17 cellular contexts compared by ENCODE assay signal in the genomic region with DNA sequence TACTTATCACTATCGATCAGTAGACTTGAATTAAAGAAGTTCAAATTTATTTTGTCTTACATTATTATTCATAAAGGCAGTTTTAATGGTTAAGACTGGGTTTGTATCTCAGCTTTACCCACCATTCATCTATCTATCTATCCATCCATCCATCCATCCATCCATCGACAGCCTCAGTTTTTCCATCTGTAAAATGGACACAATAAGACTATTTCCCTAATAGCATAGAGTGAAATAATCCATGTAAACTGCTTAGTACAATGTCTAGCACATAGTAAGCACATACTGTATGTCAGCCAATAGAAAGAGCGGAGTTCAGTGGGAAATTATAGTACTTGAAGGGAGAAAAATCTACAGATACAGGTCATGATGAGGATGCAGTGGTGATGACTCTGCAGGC. TPM values are rescaled to one million over a fixed set of nuclear protein-coding genes. Genes with fewer than 3 reads are reported as not detected.
DNase-seq lines count a peak whose midpoint lies in the region; ATAC-seq and TF ChIP-seq lines count a peak whose summit lies in the region.
"Had no signal": no experiment of that assay in that cellular context is flagged by ENCODE, and none has a peak within 500 bp of the region (broad histone marks: within the 10 kb centered on the region; RNA-seq: fewer than 3 reads in every experiment).

No MANE protein-coding gene starts in this region.

- intact Hi-C loops in activated naive CD4-positive, alpha-beta T cell treated with anti-CD3 and anti-CD28 coated beads for 36 hours (cut with micrococcal nuclease): loop anchor here (1.0 to 5.0 kb wide), 2 partner anchors 34 to 143 kb away; partner anchors contain the start of gene CLYBL
- intact Hi-C loops in body of pancreas (cut with DNase I): no loop called here

- H3K27ac ChIP-seq in KOPT-K1 (ENCODE audit: low read depth, low read length, poor library complexity, severe bottlenecking): peak overlapping the region; percentile 33
- peak overlapping the region; percentile 5 for H3K27ac ChIP-seq in skeletal muscle tissue (ENCODE audit: low read depth, low read length)
- peak overlapping the region in 1 of 4 donors; percentile 5 for H3K27ac ChIP-seq in body of pancreas
- H3K27ac ChIP-seq: gastrocnemius medialis had no signal

- no peak overlapping the region for H3K9ac ChIP-seq in skeletal muscle tissue (ENCODE audit: low read depth in 1 of 3, low read length in 3 of 3)
- H3K9ac ChIP-seq: SK-N-SH had no signal

- peak overlapping the region; percentile 80 for H3K27ac Mint-ChIP-seq in activated naive CD4-positive, alpha-beta T cell treated with anti-CD3 and anti-CD28 coated beads for 36 hours

- H3K4me1 ChIP-seq in skeletal muscle tissue (ENCODE audit: control insufficient read depth in 3 of 3, insufficient read depth in 3 of 3, low read length in 3 of 3) (no peaks in the 10 kb centered on the region), body of pancreas (peaks cover 14% of the 10 kb centered on the region)
- H3K4me1 ChIP-seq: gastrocnemius medialis had no signal

- no peaks in the 10 kb centered on the region for H3K36me3 Mint-ChIP-seq in activated naive CD4-positive, alpha-beta T cell treated with anti-CD3 and anti-CD28 coated beads for 36 hours (ENCODE audit: low read depth)

- H3K4me1 Mint-ChIP-seq in activated naive CD4-positive, alpha-beta T cell treated with anti-CD3 and anti-CD28 coated beads for 36 hours (ENCODE audit: low read depth): peaks cover 30% of the 10 kb centered on the region
- H3K4me1 Mint-ChIP-seq: nephron had no signal

- ATAC-seq in body of pancreas (no peak), GM21381 (IDR thresholded peaks at IDR 0.05; ENCODE audit: unreplicated experiment) (no peak)
- ATAC-seq: gastrocnemius medialis, left ventricle myocardium superior had no signal

- no peak for TF ChIP-seq CTCF in choroid plexus epithelial cell (conservative IDR thresholded peaks at IDR 0.05; ENCODE audit: low read depth, low read length)
- TF ChIP-seq CTCF in body of pancreas (IDR thresholded peaks at IDR 0.05): no peak

- H3K27me3 ChIP-seq in skeletal muscle tissue (ENCODE audit: control insufficient read depth in 3 of 3, insufficient read depth in 3 of 3, low read length in 3 of 3): no peaks in the 10 kb centered on the region
- no peaks in the 10 kb centered on the region for H3K27me3 ChIP-seq in body of pancreas

- H3K4me3 ChIP-seq in choroid plexus epithelial cell (ENCODE audit: low read depth, low read length) (peak overlapping the region; percentile 28), skeletal muscle tissue (ENCODE audit: low read length in 3 of 3) (no peak overlapping the region), body of pancreas (no peak overlapping the region)
- H3K4me3 ChIP-seq: gastrocnemius medialis had no signal

- 89 to 94% methylated on average over 3 of the region's 3 CpGs for WGBS in body of pancreas, 2 donors

- H3K9me3 Mint-ChIP-seq in activated naive CD4-positive, alpha-beta T cell treated with anti-CD3 and anti-CD28 coated beads for 36 hours: no peaks in the 10 kb centered on the region

- TF ChIP-seq POLR2A in body of pancreas (IDR thresholded peaks at IDR 0.05): no peak

- peak overlapping the region; percentile 28 for H3K4me3 Mint-ChIP-seq in activated naive CD4-positive, alpha-beta T cell treated with anti-CD3 and anti-CD28 coated beads for 36 hours
- H3K4me3 Mint-ChIP-seq: nephron had no signal

- no peak for DNase-seq in activated naive CD4-positive, alpha-beta T cell treated with anti-CD3 and anti-CD28 coated beads for 36 hours
- DNase-seq in activated naive CD4-positive, alpha-beta T cell (lab: John Stamatoyannopoulos, UW): no peak
- DNase-seq in choroid plexus epithelial cell (ENCODE audit: low read depth) (no peak), body of pancreas (no peak), AML-193 (lab: John Stamatoyannopoulos, UW) (no peak)
- DNase-seq: activated CD8-positive, alpha-beta memory T cell treated with anti-CD3 and anti-CD28 coated beads, Interleukin-2, amount 50 U/mL, for 4 hours; gastrocnemius medialis; left ventricle myocardium superior; MM.1S; NCI-H187 treated with DMSO at 0.1 percent for 48 hours; NCI-H510A; OCI-M1; SK-N-SH had no signal

- CTCF ChIA-PET in activated naive CD4-positive, alpha-beta T cell treated with anti-CD3 and anti-CD28 coated beads for 36 hours (lab: Charles Lee): interaction anchor here (1.1 kb wide), 1 partner anchor 27 kb away, joined by 4 read pairs; no protein-coding TSS in a partner anchor

- no peaks in the 10 kb centered on the region for H3K27me3 Mint-ChIP-seq in activated naive CD4-positive, alpha-beta T cell treated with anti-CD3 and anti-CD28 coated beads for 36 hours (ENCODE audit: low read depth)

- no peaks in the 10 kb centered on the region for H3K9me3 ChIP-seq in KOPT-K1 (ENCODE audit: insufficient read depth, low read length, poor library complexity, severe bottlenecking)
- no peaks in the 10 kb centered on the region for H3K9me3 ChIP-seq in skeletal muscle tissue (ENCODE audit: control insufficient read depth in 3 of 3, low read length in 3 of 3)
- no peaks in the 10 kb centered on the region for H3K9me3 ChIP-seq in body of pancreas
- H3K9me3 ChIP-seq: gastrocnemius medialis, SK-N-SH had no signal

- H3K36me3 ChIP-seq in KOPT-K1 (ENCODE audit: insufficient read depth, low read length): no peaks in the 10 kb centered on the region
- H3K36me3 ChIP-seq in skeletal muscle tissue (ENCODE audit: control insufficient read depth in 3 of 3, insufficient read depth in 3 of 3, low read length in 3 of 3): no peaks in the 10 kb centered on the region
- no peaks in the 10 kb centered on the region for H3K36me3 ChIP-seq in body of pancreas (replicated peaks in 1 of 2; ENCODE audit: insufficient read depth in 1 of 2, low read depth in 2 of 2)
- H3K36me3 ChIP-seq: gastrocnemius medialis had no signal

RNA-seq across cellular contexts. Expression of gene TM9SF2, which starts 37.3 kb away (rescaled TPM):
- 10 to 100 TPM; 35.2 to 36.4 TPM for total RNA-seq in activated naive CD4-positive, alpha-beta T cell treated with anti-CD3 and anti-CD28 coated beads for 36 hours
- total RNA-seq in skeletal muscle tissue (116 TPM), body of pancreas (10 to 100 TPM; 49.8 to 63.6 TPM)
